Comparison of ENCODE assay signal across 1 cellular context in the genomic region with DNA sequence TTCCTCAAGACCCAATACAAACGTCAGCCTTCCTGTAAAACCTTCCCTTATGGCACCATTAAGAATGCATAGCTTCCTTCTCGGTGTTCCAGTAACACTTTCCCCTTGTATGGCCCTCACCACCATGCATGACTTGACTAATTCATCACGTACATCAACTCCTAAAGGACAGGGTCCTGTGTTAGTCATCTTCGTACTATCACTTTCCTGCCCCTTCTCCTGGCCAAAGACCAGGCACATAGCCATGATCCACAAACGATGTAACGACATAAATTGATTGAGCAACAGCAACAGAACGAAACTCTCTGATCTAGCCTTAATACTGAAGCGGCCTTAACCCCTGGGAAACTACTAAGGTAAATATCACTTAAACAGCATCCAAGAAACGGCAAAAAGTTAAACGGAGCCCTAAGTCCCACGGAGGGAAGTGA.
TF ChIP-seq lines count a peak whose summit lies in the region.

No MANE protein-coding gene starts in this region.

TF ChIP-seq in HepG2, 621 proteins besides CTCF, POLR2A, EP300 and RAD21 (continued from another document):
- TF ChIP-seq, protein P1, sequence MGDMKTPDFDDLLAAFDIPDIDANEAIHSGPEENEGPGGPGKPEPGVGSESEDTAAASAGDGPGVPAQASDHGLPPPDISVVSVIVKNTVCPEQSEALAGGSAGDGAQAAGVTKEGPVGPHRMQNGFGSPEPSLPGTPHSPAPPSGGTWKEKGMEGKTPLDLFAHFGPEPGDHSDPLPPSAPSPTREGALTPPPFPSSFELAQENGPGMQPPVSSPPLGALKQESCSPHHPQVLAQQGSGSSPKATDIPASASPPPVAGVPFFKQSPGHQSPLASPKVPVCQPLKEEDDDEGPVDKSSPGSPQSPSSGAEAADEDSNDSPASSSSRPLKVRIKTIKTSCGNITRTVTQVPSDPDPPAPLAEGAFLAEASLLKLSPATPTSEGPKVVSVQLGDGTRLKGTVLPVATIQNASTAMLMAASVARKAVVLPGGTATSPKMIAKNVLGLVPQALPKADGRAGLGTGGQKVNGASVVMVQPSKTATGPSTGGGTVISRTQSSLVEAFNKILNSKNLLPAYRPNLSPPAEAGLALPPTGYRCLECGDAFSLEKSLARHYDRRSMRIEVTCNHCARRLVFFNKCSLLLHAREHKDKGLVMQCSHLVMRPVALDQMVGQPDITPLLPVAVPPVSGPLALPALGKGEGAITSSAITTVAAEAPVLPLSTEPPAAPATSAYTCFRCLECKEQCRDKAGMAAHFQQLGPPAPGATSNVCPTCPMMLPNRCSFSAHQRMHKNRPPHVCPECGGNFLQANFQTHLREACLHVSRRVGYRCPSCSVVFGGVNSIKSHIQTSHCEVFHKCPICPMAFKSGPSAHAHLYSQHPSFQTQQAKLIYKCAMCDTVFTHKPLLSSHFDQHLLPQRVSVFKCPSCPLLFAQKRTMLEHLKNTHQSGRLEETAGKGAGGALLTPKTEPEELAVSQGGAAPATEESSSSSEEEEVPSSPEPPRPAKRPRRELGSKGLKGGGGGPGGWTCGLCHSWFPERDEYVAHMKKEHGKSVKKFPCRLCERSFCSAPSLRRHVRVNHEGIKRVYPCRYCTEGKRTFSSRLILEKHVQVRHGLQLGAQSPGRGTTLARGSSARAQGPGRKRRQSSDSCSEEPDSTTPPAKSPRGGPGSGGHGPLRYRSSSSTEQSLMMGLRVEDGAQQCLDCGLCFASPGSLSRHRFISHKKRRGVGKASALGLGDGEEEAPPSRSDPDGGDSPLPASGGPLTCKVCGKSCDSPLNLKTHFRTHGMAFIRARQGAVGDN (CRISPR knock-in tag; IDR thresholded peaks at IDR 0.05), result no peak
- TF ChIP-seq, protein P2, sequence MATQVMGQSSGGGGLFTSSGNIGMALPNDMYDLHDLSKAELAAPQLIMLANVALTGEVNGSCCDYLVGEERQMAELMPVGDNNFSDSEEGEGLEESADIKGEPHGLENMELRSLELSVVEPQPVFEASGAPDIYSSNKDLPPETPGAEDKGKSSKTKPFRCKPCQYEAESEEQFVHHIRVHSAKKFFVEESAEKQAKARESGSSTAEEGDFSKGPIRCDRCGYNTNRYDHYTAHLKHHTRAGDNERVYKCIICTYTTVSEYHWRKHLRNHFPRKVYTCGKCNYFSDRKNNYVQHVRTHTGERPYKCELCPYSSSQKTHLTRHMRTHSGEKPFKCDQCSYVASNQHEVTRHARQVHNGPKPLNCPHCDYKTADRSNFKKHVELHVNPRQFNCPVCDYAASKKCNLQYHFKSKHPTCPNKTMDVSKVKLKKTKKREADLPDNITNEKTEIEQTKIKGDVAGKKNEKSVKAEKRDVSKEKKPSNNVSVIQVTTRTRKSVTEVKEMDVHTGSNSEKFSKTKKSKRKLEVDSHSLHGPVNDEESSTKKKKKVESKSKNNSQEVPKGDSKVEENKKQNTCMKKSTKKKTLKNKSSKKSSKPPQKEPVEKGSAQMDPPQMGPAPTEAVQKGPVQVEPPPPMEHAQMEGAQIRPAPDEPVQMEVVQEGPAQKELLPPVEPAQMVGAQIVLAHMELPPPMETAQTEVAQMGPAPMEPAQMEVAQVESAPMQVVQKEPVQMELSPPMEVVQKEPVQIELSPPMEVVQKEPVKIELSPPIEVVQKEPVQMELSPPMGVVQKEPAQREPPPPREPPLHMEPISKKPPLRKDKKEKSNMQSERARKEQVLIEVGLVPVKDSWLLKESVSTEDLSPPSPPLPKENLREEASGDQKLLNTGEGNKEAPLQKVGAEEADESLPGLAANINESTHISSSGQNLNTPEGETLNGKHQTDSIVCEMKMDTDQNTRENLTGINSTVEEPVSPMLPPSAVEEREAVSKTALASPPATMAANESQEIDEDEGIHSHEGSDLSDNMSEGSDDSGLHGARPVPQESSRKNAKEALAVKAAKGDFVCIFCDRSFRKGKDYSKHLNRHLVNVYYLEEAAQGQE (IDR thresholded peaks at IDR 0.05; ENCODE audit: borderline replicate concordance in 1 of 2, low read depth in 1 of 2, low read length in 2 of 2), result no peak
- TF ChIP-seq ZNF724P (CRISPR knock-in tag; IDR thresholded peaks at IDR 0.05; ENCODE audit: borderline replicate concordance) (no peak), ZNF781 (CRISPR knock-in tag; IDR thresholded peaks at IDR 0.05; ENCODE audit: borderline replicate concordance, not compliant biosample characterization) (no peak), DMAP1 (CRISPR knock-in tag; IDR thresholded peaks at IDR 0.05) (no peak), NR1H2 (CRISPR knock-in tag; IDR thresholded peaks at IDR 0.05; ENCODE audit: borderline replicate concordance, low read depth) (no peak), IKZF1 (IDR thresholded peaks at IDR 0.05) (no peak), ZNF768 (CRISPR knock-in tag; IDR thresholded peaks at IDR 0.05) (no peak), STAG1 (CRISPR knock-in tag; IDR thresholded peaks at IDR 0.05) (no peak), ZNF713 (CRISPR knock-in tag; IDR thresholded peaks at IDR 0.05) (0 out of 2 replicates have a peak, but pooled peaks have one; percentile 5), TOE1 (CRISPR knock-in tag; IDR thresholded peaks at IDR 0.05) (no peak), RCOR2 (CRISPR knock-in tag; IDR thresholded peaks at IDR 0.05) (0 out of 2 replicates have a peak, but pooled peaks have one; percentile 1), MEIS2 (CRISPR knock-in tag; IDR thresholded peaks at IDR 0.05) (no peak), FOXA3 (CRISPR knock-in tag; IDR thresholded peaks at IDR 0.05) (no peak), ZMYM4 (CRISPR knock-in tag; IDR thresholded peaks at IDR 0.05) (no peak), ZNF30 (CRISPR knock-in tag; IDR thresholded peaks at IDR 0.05) (no peak), ELF4 (CRISPR knock-in tag; IDR thresholded peaks at IDR 0.05; ENCODE audit: borderline replicate concordance) (no peak), CEBPB (IDR thresholded peaks at IDR 0.05; ENCODE audit: borderline replicate concordance, low read depth, low read length) (peak; percentile 88), ARNTL (CRISPR knock-in tag; IDR thresholded peaks at IDR 0.05) (0 out of 2 replicates have a peak, but pooled peaks have one; percentile 10), REXO4 (CRISPR knock-in tag; IDR thresholded peaks at IDR 0.05; ENCODE audit: borderline replicate concordance) (no peak), ERF (CRISPR knock-in tag; IDR thresholded peaks at IDR 0.05) (no peak), ZNF333 (CRISPR knock-in tag; IDR thresholded peaks at IDR 0.05; ENCODE audit: borderline replicate concordance) (no peak)
- TF ChIP-seq, protein P3, sequence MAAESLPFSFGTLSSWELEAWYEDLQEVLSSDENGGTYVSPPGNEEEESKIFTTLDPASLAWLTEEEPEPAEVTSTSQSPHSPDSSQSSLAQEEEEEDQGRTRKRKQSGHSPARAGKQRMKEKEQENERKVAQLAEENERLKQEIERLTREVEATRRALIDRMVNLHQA (CRISPR knock-in tag; IDR thresholded peaks at IDR 0.05), result no peak
- TF ChIP-seq, protein P4, sequence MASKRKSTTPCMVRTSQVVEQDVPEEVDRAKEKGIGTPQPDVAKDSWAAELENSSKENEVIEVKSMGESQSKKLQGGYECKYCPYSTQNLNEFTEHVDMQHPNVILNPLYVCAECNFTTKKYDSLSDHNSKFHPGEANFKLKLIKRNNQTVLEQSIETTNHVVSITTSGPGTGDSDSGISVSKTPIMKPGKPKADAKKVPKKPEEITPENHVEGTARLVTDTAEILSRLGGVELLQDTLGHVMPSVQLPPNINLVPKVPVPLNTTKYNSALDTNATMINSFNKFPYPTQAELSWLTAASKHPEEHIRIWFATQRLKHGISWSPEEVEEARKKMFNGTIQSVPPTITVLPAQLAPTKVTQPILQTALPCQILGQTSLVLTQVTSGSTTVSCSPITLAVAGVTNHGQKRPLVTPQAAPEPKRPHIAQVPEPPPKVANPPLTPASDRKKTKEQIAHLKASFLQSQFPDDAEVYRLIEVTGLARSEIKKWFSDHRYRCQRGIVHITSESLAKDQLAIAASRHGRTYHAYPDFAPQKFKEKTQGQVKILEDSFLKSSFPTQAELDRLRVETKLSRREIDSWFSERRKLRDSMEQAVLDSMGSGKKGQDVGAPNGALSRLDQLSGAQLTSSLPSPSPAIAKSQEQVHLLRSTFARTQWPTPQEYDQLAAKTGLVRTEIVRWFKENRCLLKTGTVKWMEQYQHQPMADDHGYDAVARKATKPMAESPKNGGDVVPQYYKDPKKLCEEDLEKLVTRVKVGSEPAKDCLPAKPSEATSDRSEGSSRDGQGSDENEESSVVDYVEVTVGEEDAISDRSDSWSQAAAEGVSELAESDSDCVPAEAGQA (IDR thresholded peaks at IDR 0.05; ENCODE audit: low read depth), result no peak
- TF ChIP-seq, protein P4 (CRISPR knock-in tag; IDR thresholded peaks at IDR 0.05; ENCODE audit: borderline replicate concordance), result no peak
- TF ChIP-seq, protein P5, sequence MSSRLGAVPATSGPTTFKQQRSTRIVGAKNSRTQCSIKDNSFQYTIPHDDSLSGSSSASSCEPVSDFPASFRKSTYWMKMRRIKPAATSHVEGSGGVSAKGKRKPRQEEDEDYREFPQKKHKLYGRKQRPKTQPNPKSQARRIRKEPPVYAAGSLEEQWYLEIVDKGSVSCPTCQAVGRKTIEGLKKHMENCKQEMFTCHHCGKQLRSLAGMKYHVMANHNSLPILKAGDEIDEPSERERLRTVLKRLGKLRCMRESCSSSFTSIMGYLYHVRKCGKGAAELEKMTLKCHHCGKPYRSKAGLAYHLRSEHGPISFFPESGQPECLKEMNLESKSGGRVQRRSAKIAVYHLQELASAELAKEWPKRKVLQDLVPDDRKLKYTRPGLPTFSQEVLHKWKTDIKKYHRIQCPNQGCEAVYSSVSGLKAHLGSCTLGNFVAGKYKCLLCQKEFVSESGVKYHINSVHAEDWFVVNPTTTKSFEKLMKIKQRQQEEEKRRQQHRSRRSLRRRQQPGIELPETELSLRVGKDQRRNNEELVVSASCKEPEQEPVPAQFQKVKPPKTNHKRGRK (CRISPR knock-in tag; IDR thresholded peaks at IDR 0.05), result no peak
- TF ChIP-seq, protein P6, sequence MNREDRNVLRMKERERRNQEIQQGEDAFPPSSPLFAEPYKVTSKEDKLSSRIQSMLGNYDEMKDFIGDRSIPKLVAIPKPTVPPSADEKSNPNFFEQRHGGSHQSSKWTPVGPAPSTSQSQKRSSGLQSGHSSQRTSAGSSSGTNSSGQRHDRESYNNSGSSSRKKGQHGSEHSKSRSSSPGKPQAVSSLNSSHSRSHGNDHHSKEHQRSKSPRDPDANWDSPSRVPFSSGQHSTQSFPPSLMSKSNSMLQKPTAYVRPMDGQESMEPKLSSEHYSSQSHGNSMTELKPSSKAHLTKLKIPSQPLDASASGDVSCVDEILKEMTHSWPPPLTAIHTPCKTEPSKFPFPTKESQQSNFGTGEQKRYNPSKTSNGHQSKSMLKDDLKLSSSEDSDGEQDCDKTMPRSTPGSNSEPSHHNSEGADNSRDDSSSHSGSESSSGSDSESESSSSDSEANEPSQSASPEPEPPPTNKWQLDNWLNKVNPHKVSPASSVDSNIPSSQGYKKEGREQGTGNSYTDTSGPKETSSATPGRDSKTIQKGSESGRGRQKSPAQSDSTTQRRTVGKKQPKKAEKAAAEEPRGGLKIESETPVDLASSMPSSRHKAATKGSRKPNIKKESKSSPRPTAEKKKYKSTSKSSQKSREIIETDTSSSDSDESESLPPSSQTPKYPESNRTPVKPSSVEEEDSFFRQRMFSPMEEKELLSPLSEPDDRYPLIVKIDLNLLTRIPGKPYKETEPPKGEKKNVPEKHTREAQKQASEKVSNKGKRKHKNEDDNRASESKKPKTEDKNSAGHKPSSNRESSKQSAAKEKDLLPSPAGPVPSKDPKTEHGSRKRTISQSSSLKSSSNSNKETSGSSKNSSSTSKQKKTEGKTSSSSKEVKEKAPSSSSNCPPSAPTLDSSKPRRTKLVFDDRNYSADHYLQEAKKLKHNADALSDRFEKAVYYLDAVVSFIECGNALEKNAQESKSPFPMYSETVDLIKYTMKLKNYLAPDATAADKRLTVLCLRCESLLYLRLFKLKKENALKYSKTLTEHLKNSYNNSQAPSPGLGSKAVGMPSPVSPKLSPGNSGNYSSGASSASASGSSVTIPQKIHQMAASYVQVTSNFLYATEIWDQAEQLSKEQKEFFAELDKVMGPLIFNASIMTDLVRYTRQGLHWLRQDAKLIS (CRISPR knock-in tag; IDR thresholded peaks at IDR 0.05), result 0 out of 2 replicates have a peak, but pooled peaks have one; percentile 4
